In genomic region chr2:120293991-120294329, GRCh38 we compare ENCODE assay signal across 11 cellular contexts. TPM values are rescaled to one million over a fixed set of nuclear protein-coding genes. Genes with fewer than 3 reads are reported as not detected.
DNase-seq lines count a peak whose midpoint lies in the region; ATAC-seq lines count a peak whose summit lies in the region.
"Had no signal": no experiment of that assay in that cellular context is flagged by ENCODE, and none has a peak within 500 bp of the region (broad histone marks: within the 10 kb centered on the region; RNA-seq: fewer than 3 reads in every experiment).

No MANE protein-coding gene starts in this region.

- ATAC-seq in GM18511 (IDR thresholded peaks at IDR 0.05; ENCODE audit: unreplicated experiment) (peak; percentile 98), GM21447 (IDR thresholded peaks at IDR 0.05; ENCODE audit: unreplicated experiment) (peak; percentile 95), HG03354 (IDR thresholded peaks at IDR 0.05; ENCODE audit: poor library complexity, severe bottlenecking, unreplicated experiment) (peak; percentile 93), right cardiac atrium (peak; percentile 76 to 89)

- no peak overlapping the region for H3K27ac ChIP-seq in right cardiac atrium (ENCODE audit: low read length)

- no peaks in the 10 kb centered on the region for H3K9me3 ChIP-seq in right cardiac atrium (ENCODE audit: control insufficient read depth, low read length)

- WGBS in right cardiac atrium, result 44% methylated on average over 2 of the region's 2 CpGs

- H3K27me3 ChIP-seq in right cardiac atrium (ENCODE audit: control insufficient read depth, insufficient read depth), result no peaks in the 10 kb centered on the region

- intact Hi-C loops in right cardiac atrium (cut with DNase I), result no loop called here

- peaks cover 3% of the 10 kb centered on the region for H3K4me1 ChIP-seq in right cardiac atrium (ENCODE audit: control insufficient read depth, insufficient read depth, low read length)

- DNase-seq in right cardiac atrium, result no peak
- DNase-seq in NCI-H446 (lab: John Stamatoyannopoulos, UW), result no peak
- no peak for DNase-seq in COR-L47 (lab: John Stamatoyannopoulos, UW)
- DNase-seq in hippocampal formation (lab: John Stamatoyannopoulos, UW), result no peak
- no peak for DNase-seq in NCI-H345 treated with DMSO at 0.1 percent for 48 hours (lab: John Stamatoyannopoulos, UW; ENCODE audit: unreplicated experiment)
- DNase-seq: DMS79 treated with DMSO at 0.1 percent for 48 hours; NCI-H526 treated with DMSO at 0.1 percent for 48 hours; stimulated activated CD4-positive, alpha-beta T cell treated with anti-CD3 and anti-CD28 coated beads, Interleukin-12 subunit alpha, Interleukin-12 subunit beta, amount 100 ng/mL, for 4 hours had no signal

- no peak overlapping the region for H3K4me3 ChIP-seq in right cardiac atrium (ENCODE audit: low read length)

RNA-seq across cellular contexts. Expression of gene RALB, which starts 41.3 kb away (rescaled TPM):
- 10 to 100 TPM; 44.2 to 57.0 (median 48.1) TPM for total RNA-seq in right cardiac atrium
- 57.2 TPM for polyA plus RNA-seq in right cardiac atrium

RNA-seq across cellular contexts. Expression of gene INHBB, which starts 52.0 kb away (rescaled TPM):
- 1 to 10 TPM; 1.4 to 2.5 (median 2.0) TPM for total RNA-seq in right cardiac atrium
- 2.4 TPM for polyA plus RNA-seq in right cardiac atrium
